ENCODE assay signal across 11 cellular contexts in genomic region chr6:15431762-15432495, GRCh38.
DNase-seq lines count a peak whose midpoint lies in the region; ATAC-seq and TF ChIP-seq lines count a peak whose summit lies in the region.
"Had no signal": no experiment of that assay in that cellular context is flagged by ENCODE, and none has a peak within 500 bp of the region (broad histone marks: within the 10 kb centered on the region; RNA-seq: fewer than 3 reads in every experiment).

No MANE protein-coding gene starts in this region.

- intact Hi-C loops in posterior cingulate gyrus (cut with DNase I), result no loop called here

- TF ChIP-seq CTCF in fibroblast of villous mesenchyme (IDR thresholded peaks at IDR 0.05; ENCODE audit: insufficient read depth, low read depth, low read length), result no peak

- in situ Hi-C loops in SK-MEL-5 (cut with HindIII; ENCODE audit: low pct_unique_long_range_greater_than_20kb, low sequenced_read_pairs), result no loop called here

- ATAC-seq in HG02571 (IDR thresholded peaks at IDR 0.05; ENCODE audit: unreplicated experiment), result no peak
- ATAC-seq: HCT116 had no signal

- DNase-seq in NK-92 treated with Interleukin-12 subunit alpha and Interleukin-12 subunit beta, amount 100 ng/mL, for 24 hours (lab: John Stamatoyannopoulos, UW), result peak; percentile 8
- DNase-seq in NK-92 (lab: John Stamatoyannopoulos, UW; ENCODE audit: unreplicated experiment) (no peak), SK-MEL-5 (ENCODE audit: low read depth, low spot score) (peak; percentile 38), fibroblast of villous mesenchyme (ENCODE audit: low read depth) (peak; percentile 85), renal cortical epithelial cell (ENCODE audit: low read depth) (peak; percentile 86), posterior cingulate gyrus (no peak), HPDE6-E6E7 (ENCODE audit: extremely low spot score) (no peak)
- DNase-seq: 8988T, MV-4-11 had no signal

- H3K4me3 ChIP-seq in fibroblast of villous mesenchyme (ENCODE audit: low read depth, low read length), result peak overlapping the region; percentile 11

Comparison
In these comparisons a context has a peak if more than half of its experiments do, and no peak if none do; other contexts are left out.
1. DNase-seq: peak in NK-92 treated with Interleukin-12 subunit alpha and Interleukin-12 subunit beta, amount 100 ng/mL, for 24 hours (single experiment), SK-MEL-5 (single experiment), fibroblast of villous mesenchyme (single experiment) and renal cortical epithelial cell (single experiment); none in NK-92 (single experiment), posterior cingulate gyrus (0 of 10) and HPDE6-E6E7 (single experiment).